In the genomic region with DNA sequence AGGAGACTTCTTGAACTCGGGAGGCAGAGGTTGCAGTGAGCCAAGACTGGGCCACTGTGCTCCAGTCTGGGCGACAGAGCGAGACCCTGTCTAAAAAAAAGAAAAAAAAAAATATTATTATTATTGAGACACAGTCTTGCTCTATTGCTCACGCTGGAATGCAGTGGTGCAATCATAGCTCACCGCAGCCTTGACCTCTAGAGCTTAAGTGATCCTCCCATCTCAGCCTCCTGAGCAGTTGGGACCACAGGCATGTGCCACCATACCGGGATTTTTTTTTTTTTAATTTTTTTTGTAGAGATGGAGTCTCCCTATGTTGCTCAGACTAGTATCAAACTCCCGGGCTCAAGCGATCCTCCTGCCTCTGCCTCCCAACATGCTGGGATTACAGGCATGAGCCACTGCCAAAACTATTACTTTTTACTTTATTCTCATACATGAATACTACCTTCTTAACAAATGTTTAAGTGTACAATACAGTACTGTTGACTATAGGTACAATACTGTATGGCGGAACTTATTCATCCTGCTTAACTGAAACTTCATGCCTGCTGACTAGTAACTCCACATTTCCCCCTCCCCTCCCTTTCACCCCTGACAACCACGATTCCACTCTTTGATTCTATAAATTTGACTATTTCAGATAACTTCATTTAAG, we compare ENCODE assay signal across 1 cellular context.
TF ChIP-seq lines count a peak whose summit lies in the region.

No MANE protein-coding gene starts in this region.

TF ChIP-seq in IMR-90, 13 proteins besides CTCF, POLR2A, EP300 and RAD21:
- TF ChIP-seq MAZ (IDR thresholded peaks at IDR 0.05; ENCODE audit: borderline replicate concordance, low read depth, low read length) (no peak), CEBPB (IDR thresholded peaks at IDR 0.05; ENCODE audit: low read depth, low read length) (peak; percentile 47; the same call in 1 of the 2 replicates), RCOR1 (IDR thresholded peaks at IDR 0.05; ENCODE audit: insufficient replicate concordance, low read length) (no peak)
